Comparison of ENCODE assay signal across 1 cellular context in genomic region chr3:170972917-170973316, GRCh38.
TF ChIP-seq lines count a peak whose summit lies in the region.
"Not testable (repeated sequence)": the region's sequence is repeated elsewhere in the genome, so short reads cannot be mapped to it uniquely, and the experiment has no call there.

No MANE protein-coding gene starts in this region.

TF ChIP-seq in HepG2, 621 proteins besides CTCF, POLR2A, EP300 and RAD21 (continued from another document and continues in another):
- TF ChIP-seq ZNF609 (CRISPR knock-in tag; IDR thresholded peaks at IDR 0.05; ENCODE audit: borderline replicate concordance) (peak; percentile 91), FOXO1 (CRISPR knock-in tag; IDR thresholded peaks at IDR 0.05) (peak; percentile 97), GMEB2 (CRISPR knock-in tag; IDR thresholded peaks at IDR 0.05; ENCODE audit: low read depth) (0 out of 2 replicates have a peak, but pooled peaks have one; percentile 31), TCF7 (IDR thresholded peaks at IDR 0.05; ENCODE audit: low read depth) (peak; percentile 92), HNF4A (CRISPR knock-in tag; IDR thresholded peaks at IDR 0.05) (peak; percentile 79), MEIS1 (CRISPR knock-in tag; IDR thresholded peaks at IDR 0.05; ENCODE audit: borderline replicate concordance) (peak; percentile 46; the same call in 1 of the 2 replicates), ZBTB21 (CRISPR knock-in tag; IDR thresholded peaks at IDR 0.05) (0 out of 2 replicates have a peak, but pooled peaks have one; percentile 16), ZMYM2 (CRISPR knock-in tag; IDR thresholded peaks at IDR 0.05) (peak; percentile 92), ZBTB7B (CRISPR knock-in tag; IDR thresholded peaks at IDR 0.05) (0 out of 2 replicates have a peak, but pooled peaks have one; percentile 20), RXRB (CRISPR knock-in tag; IDR thresholded peaks at IDR 0.05; ENCODE audit: borderline replicate concordance) (peak; percentile 92), ZNF362 (CRISPR knock-in tag; IDR thresholded peaks at IDR 0.05; ENCODE audit: borderline replicate concordance) (peak; percentile 30; the same call in 1 of the 2 replicates), THAP11 (CRISPR knock-in tag; IDR thresholded peaks at IDR 0.05) (peak; percentile 83), ERF (CRISPR knock-in tag; IDR thresholded peaks at IDR 0.05) (peak; percentile 91; the same call in 1 of the 2 replicates), ZNF280D (CRISPR knock-in tag; IDR thresholded peaks at IDR 0.05) (peak; percentile 90; the same call in 1 of the 2 replicates), ZNF414 (CRISPR knock-in tag; IDR thresholded peaks at IDR 0.05) (peak; percentile 60; the same call in 1 of the 2 replicates), ZNF331 (CRISPR knock-in tag; IDR thresholded peaks at IDR 0.05) (peak; percentile 82), MIER3 (CRISPR knock-in tag; IDR thresholded peaks at IDR 0.05; ENCODE audit: borderline replicate concordance) (peak; percentile 95; the same call in 1 of the 2 replicates), PATZ1 (CRISPR knock-in tag; IDR thresholded peaks at IDR 0.05) (peak; percentile 45; the same call in 1 of the 2 replicates), ZNF335 (CRISPR knock-in tag; IDR thresholded peaks at IDR 0.05) (peak; percentile 67; the same call in 1 of the 2 replicates), ATF4 (CRISPR knock-in tag; IDR thresholded peaks at IDR 0.05) (peak in 1 of 2 experiments; percentile 83; a peak in 2 of 4 replicates), CBFB (CRISPR knock-in tag; IDR thresholded peaks at IDR 0.05) (peak; percentile 60; the same call in 1 of the 2 replicates), TARDBP (CRISPR knock-in tag; IDR thresholded peaks at IDR 0.05) (peak; percentile 82; the same call in 1 of the 2 replicates), ATF7 (IDR thresholded peaks at IDR 0.05) (peak; percentile 74), GATAD1 (CRISPR knock-in tag; IDR thresholded peaks at IDR 0.05) (peak; percentile 75), ZMAT3 (CRISPR knock-in tag; conservative IDR thresholded peaks at IDR 0.05) (0 out of 2 replicates have a peak, but pooled peaks have one; percentile 34), FOSL2 (CRISPR knock-in tag; IDR thresholded peaks at IDR 0.05) (peak; percentile 59), POGZ (CRISPR knock-in tag; IDR thresholded peaks at IDR 0.05) (peak; percentile 96), HHEX (CRISPR knock-in tag; IDR thresholded peaks at IDR 0.05) (peak; percentile 75), ONECUT2 (CRISPR knock-in tag; IDR thresholded peaks at IDR 0.05) (peak; percentile 94), ZNF614 (CRISPR knock-in tag; IDR thresholded peaks at IDR 0.05; ENCODE audit: borderline replicate concordance) (peak; percentile 90), FOXJ3 (CRISPR knock-in tag; IDR thresholded peaks at IDR 0.05; ENCODE audit: borderline replicate concordance) (peak; percentile 96), KLF11 (CRISPR knock-in tag; IDR thresholded peaks at IDR 0.05) (peak; percentile 40; the same call in 1 of the 2 replicates), ZSCAN29 (CRISPR knock-in tag; conservative IDR thresholded peaks at IDR 0.05) (0 out of 2 replicates have a peak, but pooled peaks have one; percentile 37), ATF2 (CRISPR knock-in tag; IDR thresholded peaks at IDR 0.05) (peak; percentile 88), ZFP36L1 (CRISPR knock-in tag; IDR thresholded peaks at IDR 0.05) (peak; percentile 85; the same call in 1 of the 2 replicates), GATAD2A (CRISPR knock-in tag; IDR thresholded peaks at IDR 0.05) (peak; percentile 99), AFF4 (CRISPR knock-in tag; IDR thresholded peaks at IDR 0.05) (0 out of 2 replicates have a peak, but pooled peaks have one; percentile 39)
- TF ChIP-seq ATF7 (CRISPR knock-in tag; IDR thresholded peaks at IDR 0.05), result not testable (repeated sequence)
